In genomic region chr19:36837525-36837901, GRCh38 we compare ENCODE assay signal across 8 cellular contexts. TPM values are rescaled to one million over a fixed set of nuclear protein-coding genes. Genes with fewer than 3 reads are reported as not detected.
DNase-seq lines count a peak whose midpoint lies in the region; ATAC-seq, FAIRE-seq and TF ChIP-seq lines count a peak whose summit lies in the region.

No MANE protein-coding gene starts in this region.

- intact Hi-C loops in ovary (cut with DNase I): no loop called here

- ATAC-seq in HG03196 (IDR thresholded peaks at IDR 0.05; ENCODE audit: unreplicated experiment): no peak

- TF ChIP-seq CTCF in fibroblast of mammary gland (conservative IDR thresholded peaks at IDR 0.05; ENCODE audit: control insufficient read depth, insufficient read depth, low read depth, low read length) (no peak), ovary (IDR thresholded peaks at IDR 0.05) (no peak)

- POLR2A ChIA-PET in CD8-positive, alpha-beta memory T cell (lab: Charles Lee): interaction anchor here (0.5 to 3.1 kb wide), 7 partner anchors 12 to 757 kb away, joined by 3 to 49 read pairs (median 6); partner anchors contain the start of genes ZNF260, ZNF345, ZNF540 and ZNF571

- H3K36me3 Mint-ChIP-seq in CD8-positive, alpha-beta memory T cell: peaks cover 23 to 46% (median 33%) of the 10 kb centered on the region in 3 donors

- H3K9me3 ChIP-seq in CD8-positive, alpha-beta memory T cell (ENCODE audit: low read length): peaks cover 21% of the 10 kb centered on the region
- peaks cover 3 to 8% of the 10 kb centered on the region in 2 donors for H3K9me3 ChIP-seq in ovary

- no peak for TF ChIP-seq POLR2A in ovary (IDR thresholded peaks at IDR 0.05)

- TF ChIP-seq EP300 in ovary (IDR thresholded peaks at IDR 0.05): no peak

- H3K27me3 ChIP-seq in CD8-positive, alpha-beta memory T cell (ENCODE audit: insufficient read depth, low read length, poor library complexity, severe bottlenecking): no peaks in the 10 kb centered on the region
- H3K27me3 ChIP-seq in ovary: no peaks in the 10 kb centered on the region

- no peak for DNase-seq in CD8-positive, alpha-beta memory T cell
- DNase-seq in NCI-H2171 (lab: John Stamatoyannopoulos, UW) (peak; percentile 38), fibroblast of mammary gland (ENCODE audit: low read depth) (peak; percentile 41), ovary (no peak), urothelium cell line (ENCODE audit: low spot score) (no peak), KG1 (lab: John Stamatoyannopoulos, UW) (no peak)
- DNase-seq in stimulated activated CD4-positive, alpha-beta T cell treated with anti-CD3 and anti-CD28 coated beads, Interleukin-2, amount 100 ng/mL, for 48 hours: no peak

- CTCF ChIA-PET in CD8-positive, alpha-beta memory T cell (lab: Charles Lee): interaction anchor here (1.9 kb wide), 1 partner anchor 13 kb away, joined by 17 read pairs; the partner anchor contains the start of gene ZNF345

- 1 to 7% (median 3%) methylated on average over 6 of the region's 6 CpGs for WGBS in ovary, 3 donors

- no peak for FAIRE-seq in urothelium cell line (lab: Jason Lieb, UNC)

- H3K4me1 ChIP-seq in CD8-positive, alpha-beta memory T cell (ENCODE audit: insufficient read depth, low read length): peaks cover 14% of the 10 kb centered on the region
- H3K4me1 ChIP-seq in ovary (ENCODE audit: insufficient read depth): peaks cover 2% of the 10 kb centered on the region

- peak overlapping the region; percentile 77 for H3K27ac ChIP-seq in CD8-positive, alpha-beta memory T cell (ENCODE audit: low read depth, low read length)
- peak overlapping the region; percentile 39 to 69 for H3K27ac ChIP-seq in ovary

- H3K9me3 Mint-ChIP-seq in CD8-positive, alpha-beta memory T cell: peaks cover 20 to 34% (median 28%) of the 10 kb centered on the region in 5 donors

- no peaks in the 10 kb centered on the region for H3K36me3 ChIP-seq in CD8-positive, alpha-beta memory T cell (ENCODE audit: insufficient read depth, low read length)
- H3K36me3 ChIP-seq in ovary: no peaks in the 10 kb centered on the region

- H3K4me3 Mint-ChIP-seq in CD8-positive, alpha-beta memory T cell: no peak overlapping the region

- H3K4me1 Mint-ChIP-seq in CD8-positive, alpha-beta memory T cell: peaks cover 5 to 21% (median 11%) of the 10 kb centered on the region in 3 donors

- H3K27me3 Mint-ChIP-seq in CD8-positive, alpha-beta memory T cell: no peaks in the 10 kb centered on the region

- H3K4me3 ChIP-seq in CD8-positive, alpha-beta memory T cell (ENCODE audit: low read length): peak overlapping the region; percentile 69
- H3K4me3 ChIP-seq in fibroblast of mammary gland (ENCODE audit: control insufficient read depth, low read depth, low read length): peak overlapping the region; percentile 88
- peak overlapping the region; percentile 57 for H3K4me3 ChIP-seq in ovary

- H3K27ac Mint-ChIP-seq in CD8-positive, alpha-beta memory T cell: no peak overlapping the region

RNA-seq across cellular contexts. Expression of gene ZNF790, which starts 0.7 kb away (rescaled TPM):
- total RNA-seq in CD8-positive, alpha-beta memory T cell: 1 to 10 TPM; 6.4 to 7.0 TPM
- polyA plus RNA-seq in CD8-positive, alpha-beta memory T cell: 6.8 TPM
- 10 to 100 TPM in 1 of 7 donors, 1 to 10 TPM in 6; 3.6 to 11.8 (median 8.3) TPM for total RNA-seq in ovary
- polyA plus RNA-seq in ovary: 1 to 10 TPM; 3.5 to 4.5 TPM

RNA-seq across cellular contexts. Expression of gene ZNF345, which starts 13.2 kb away (rescaled TPM):
- total RNA-seq in CD8-positive, alpha-beta memory T cell: 1 to 10 TPM; 3.9 to 4.9 TPM
- 5.2 TPM for polyA plus RNA-seq in CD8-positive, alpha-beta memory T cell
- 10 to 100 TPM in 2 of 7 donors, 1 to 10 TPM in 5; 3.2 to 14.1 (median 9.2) TPM for total RNA-seq in ovary
- 1 to 10 TPM; 3.5 to 5.9 TPM for polyA plus RNA-seq in ovary

Comparison
In these comparisons a context has a peak if more than half of its experiments do, and no peak if none do; other contexts are left out.
1. DNase-seq: peak in NCI-H2171 (single experiment) and fibroblast of mammary gland (single experiment); none in CD8-positive, alpha-beta memory T cell (0 of 5), ovary (0 of 5), urothelium cell line (single experiment), KG1 (single experiment) and stimulated activated CD4-positive, alpha-beta T cell treated with anti-CD3 and anti-CD28 coated beads, Interleukin-2, amount 100 ng/mL, for 48 hours (0 of 2).
2. Peak in every context shown above with its lines, with median percentiles within 50 percentile points of each other: H3K4me3 ChIP-seq.